15 cellular contexts compared by ENCODE assay signal in genomic region chr11:1147792-1148191, GRCh38. TPM values are rescaled to one million over a fixed set of nuclear protein-coding genes. Genes with fewer than 3 reads are reported as not detected.
A peak's percentile ranks its signal among the peaks of the same experiment; 100 is the strongest.
DNase-seq lines count a peak whose midpoint lies in the region; ATAC-seq and TF ChIP-seq lines count a peak whose summit lies in the region.
"Had no signal": no experiment of that assay in that cellular context is flagged by ENCODE, and none has a peak within 500 bp of the region (broad histone marks: within the 10 kb centered on the region; RNA-seq: fewer than 3 reads in every experiment).

No MANE protein-coding gene starts in this region.

- DNase-seq in activated CD8-positive, alpha-beta memory T cell treated with anti-CD3 and anti-CD28 coated beads, Interleukin-2, amount 50 U/mL, for 48 hours = peak; percentile 1
- DNase-seq in activated CD8-positive, alpha-beta memory T cell treated with anti-CD3 and anti-CD28 coated beads, Interleukin-2, amount 10 ng/mL, durations not matched to agents 7 days and 5 days = no peak
- DNase-seq in endothelial cell (ENCODE audit: low spot score) (no peak), nephron progenitor cell (no peak), kidney glomerular epithelial cell (lab: John Stamatoyannopoulos, UW) (no peak), nucleus accumbens (lab: John Stamatoyannopoulos, UW) (no peak), Calu3 (no peak), NCI-H748 treated with DMSO at 0.1 percent for 48 hours (lab: John Stamatoyannopoulos, UW) (no peak)
- DNase-seq: AML-193; Caco-2; CD8-positive, alpha-beta memory T cell; HCEC 1CT had no signal

- H3K4me1 Mint-ChIP-seq in activated CD8-positive, alpha-beta memory T cell treated with anti-CD3 and anti-CD28 coated beads, Interleukin-2, amount 10 ng/mL, durations not matched to agents 7 days and 5 days = peaks cover 4% of the 10 kb centered on the region
- H3K4me1 Mint-ChIP-seq in endothelial cell (ENCODE audit: unreplicated experiment) (peaks cover 4% of the 10 kb centered on the region), nephron progenitor cell (peaks cover 5% of the 10 kb centered on the region), Calu3 (ENCODE audit: low read depth, unreplicated experiment) (peaks cover 31% of the 10 kb centered on the region)
- H3K4me1 Mint-ChIP-seq: GM23338 had no signal

- no peak for TF ChIP-seq CTCF in endothelial cell (IDR thresholded peaks at IDR 0.05; ENCODE audit: unreplicated experiment)
- no peak for TF ChIP-seq CTCF in nephron progenitor cell (IDR thresholded peaks at IDR 0.05)
- no peak for TF ChIP-seq CTCF in Calu3 (IDR thresholded peaks at IDR 0.05; ENCODE audit: unreplicated experiment)

- H3K27ac Mint-ChIP-seq in activated CD8-positive, alpha-beta memory T cell treated with anti-CD3 and anti-CD28 coated beads, Interleukin-2, amount 10 ng/mL, durations not matched to agents 7 days and 5 days = no peak overlapping the region
- peak overlapping the region; percentile 20 for H3K27ac Mint-ChIP-seq in endothelial cell (ENCODE audit: unreplicated experiment)
- peak overlapping the region; percentile 22 for H3K27ac Mint-ChIP-seq in nephron progenitor cell
- H3K27ac Mint-ChIP-seq in Calu3 (ENCODE audit: unreplicated experiment) = no peak overlapping the region
- H3K27ac Mint-ChIP-seq: CD8-positive, alpha-beta memory T cell; GM23338 had no signal

- H3K36me3 Mint-ChIP-seq in activated CD8-positive, alpha-beta memory T cell treated with anti-CD3 and anti-CD28 coated beads, Interleukin-2, amount 10 ng/mL, durations not matched to agents 7 days and 5 days = no peaks in the 10 kb centered on the region
- H3K36me3 Mint-ChIP-seq in endothelial cell (ENCODE audit: low read depth, unreplicated experiment) (peaks cover 15% of the 10 kb centered on the region), nephron progenitor cell (ENCODE audit: low read depth) (peaks cover 12% of the 10 kb centered on the region), Calu3 (ENCODE audit: insufficient read depth, unreplicated experiment) (peaks cover 6% of the 10 kb centered on the region)

- H3K9me3 Mint-ChIP-seq in activated CD8-positive, alpha-beta memory T cell treated with anti-CD3 and anti-CD28 coated beads, Interleukin-2, amount 10 ng/mL, durations not matched to agents 7 days and 5 days (ENCODE audit: low read depth) = peaks cover 21% of the 10 kb centered on the region
- H3K9me3 Mint-ChIP-seq in endothelial cell (ENCODE audit: unreplicated experiment) = peaks cover 5% of the 10 kb centered on the region
- peaks cover 47% of the 10 kb centered on the region for H3K9me3 Mint-ChIP-seq in nephron progenitor cell
- peaks cover 3% of the 10 kb centered on the region for H3K9me3 Mint-ChIP-seq in Calu3 (ENCODE audit: low read depth, unreplicated experiment)

- no TSS peak for BruUV-seq in Calu3 (replicated peaks; lab: Mats Ljungman, UMichigan)

- H3K4me3 Mint-ChIP-seq in activated CD8-positive, alpha-beta memory T cell treated with anti-CD3 and anti-CD28 coated beads, Interleukin-2, amount 10 ng/mL, durations not matched to agents 7 days and 5 days = no peak overlapping the region
- H3K4me3 Mint-ChIP-seq in endothelial cell (ENCODE audit: unreplicated experiment) (no peak overlapping the region), nephron progenitor cell (no peak overlapping the region), Calu3 (ENCODE audit: low read depth, unreplicated experiment) (no peak overlapping the region)
- H3K4me3 Mint-ChIP-seq: CD8-positive, alpha-beta memory T cell; GM23338 had no signal

- H3K27me3 Mint-ChIP-seq in activated CD8-positive, alpha-beta memory T cell treated with anti-CD3 and anti-CD28 coated beads, Interleukin-2, amount 10 ng/mL, durations not matched to agents 7 days and 5 days = peaks cover 4% of the 10 kb centered on the region
- H3K27me3 Mint-ChIP-seq in endothelial cell (ENCODE audit: unreplicated experiment) = peaks cover 11% of the 10 kb centered on the region
- peaks cover 8% of the 10 kb centered on the region for H3K27me3 Mint-ChIP-seq in nephron progenitor cell (ENCODE audit: low read depth, poor library complexity)
- no peaks in the 10 kb centered on the region for H3K27me3 Mint-ChIP-seq in Calu3 (ENCODE audit: unreplicated experiment)

- CTCF ChIA-PET in activated CD8-positive, alpha-beta memory T cell treated with anti-CD3 and anti-CD28 coated beads, Interleukin-2, amount 10 ng/mL, durations not matched to agents 7 days and 5 days (lab: Charles Lee) = no interaction called here
- CTCF ChIA-PET in Calu3 (lab: Charles Lee) = no interaction called here

- ATAC-seq in activated CD8-positive, alpha-beta memory T cell treated with anti-CD3 and anti-CD28 coated beads, Interleukin-2, amount 10 ng/mL, durations not matched to agents 7 days and 5 days = no peak
- ATAC-seq: GM12878, GM23338 had no signal

- intact Hi-C loops in Calu3 (cut with micrococcal nuclease; ENCODE audit: unreplicated experiment) = no loop called here

RNA-seq across cellular contexts. Expression of gene MUC5AC, which starts 10.0 kb away (rescaled TPM):
- total RNA-seq in activated CD8-positive, alpha-beta memory T cell treated with anti-CD3 and anti-CD28 coated beads, Interleukin-2, amount 10 ng/mL, durations not matched to agents 7 days and 5 days = not detected
- total RNA-seq in endothelial cell (ENCODE audit: unreplicated experiment) (not detected), Calu3 (2022) (51.2 and 145 TPM in 2 replicates)
- total RNA-seq: CD8-positive, alpha-beta memory T cell; Daoy; GM12878; GM23338 had no signal

Comparison
In these comparisons a context has a peak if more than half of its experiments do, and no peak if none do; other contexts are left out.
1. H3K27ac Mint-ChIP-seq: peak in endothelial cell (single experiment) and nephron progenitor cell (single experiment); none in activated CD8-positive, alpha-beta memory T cell treated with anti-CD3 and anti-CD28 coated beads, Interleukin-2, amount 10 ng/mL, durations not matched to agents 7 days and 5 days (single experiment) and Calu3 (single experiment).
2. RNA of gene MUC5AC, which starts 10.0 kb away (total RNA-seq): 51.2 to 145 TPM in Calu3; not detected in activated CD8-positive, alpha-beta memory T cell treated with anti-CD3 and anti-CD28 coated beads, Interleukin-2, amount 10 ng/mL, durations not matched to agents 7 days and 5 days and not detected in endothelial cell (single experiment); every median in the first group is over 10 times any median in the second.